ENCODE assay signal across 21 cellular contexts in genomic region chr5:172785429-172786088, GRCh38. TPM values are rescaled to one million over a fixed set of nuclear protein-coding genes. Genes with fewer than 3 reads are reported as not detected.
A peak's percentile ranks its signal among the peaks of the same experiment; 100 is the strongest.
DNase-seq lines count a peak whose midpoint lies in the region; ATAC-seq, FAIRE-seq and TF ChIP-seq lines count a peak whose summit lies in the region.
"Had no signal": no experiment of that assay in that cellular context is flagged by ENCODE, and none has a peak within 500 bp of the region (broad histone marks: within the 10 kb centered on the region; RNA-seq: fewer than 3 reads in every experiment).

No MANE protein-coding gene starts in this region.

- no peak overlapping the region for H3K14ac ChIP-seq in IMR-90 (replicated peaks; ENCODE audit: low read depth, low read length)

- H2BK120ac ChIP-seq in IMR-90 (ENCODE audit: low read depth, low read length) = no peak overlapping the region

- CTCF ChIA-PET in A549 (lab: Yijun Ruan, JAX) = interaction anchor here (0.6 to 2.0 kb wide), 2 partner anchors 8 to 13 kb away, joined by 3 to 10 read pairs; no protein-coding TSS in a partner anchor
- CTCF ChIA-PET in IMR-90 (lab: Yijun Ruan, JAX) = no interaction called here

- H3K27ac ChIP-seq in A549 (peak overlapping the region; percentile 37 to 85; a peak in 5 of 6 replicates), IMR-90 (ENCODE audit: insufficient read depth, low read length) (no peak overlapping the region), psoas muscle (peak overlapping the region; percentile 60), body of pancreas (no peak overlapping the region), spleen (peak overlapping the region in 1 of 8 donors; percentile 98)

- H3K4me3 ChIP-seq in A549 = no peak overlapping the region
- no peak overlapping the region for H3K4me3 ChIP-seq in IMR-90 (ENCODE audit: insufficient read depth, low read depth, low read length)
- no peak overlapping the region for H3K4me3 ChIP-seq in psoas muscle
- H3K4me3 ChIP-seq in body of pancreas = no peak overlapping the region
- H3K4me3 ChIP-seq in spleen = no peak overlapping the region
- H3K4me3 ChIP-seq: GM23338, MG63 had no signal

- no peak overlapping the region for H3K9ac ChIP-seq in IMR-90 (ENCODE audit: low read depth, low read length)

- POLR2A ChIA-PET in A549 (lab: Yijun Ruan, JAX) (no interaction called here), IMR-90 (lab: Charles Lee; ENCODE audit: unreplicated experiment) (no interaction called here)

- H2BK20ac ChIP-seq in IMR-90 (ENCODE audit: low read depth, low read length) = no peak overlapping the region

- TF ChIP-seq CTCF in A549 (IDR thresholded peaks at IDR 0.05) (no peak), IMR-90 (conservative IDR thresholded peaks at IDR 0.05; ENCODE audit: low read depth, low read length) (no peak), psoas muscle (IDR thresholded peaks at IDR 0.05) (no peak), body of pancreas (IDR thresholded peaks at IDR 0.05) (no peak), spleen (IDR thresholded peaks at IDR 0.05 in 8 of 11, conservative IDR thresholded peaks at IDR 0.05 in 3 of 11) (no peak)

- H3K79me1 ChIP-seq in IMR-90 (ENCODE audit: low read depth in 1 of 2, low read length in 2 of 2) = no peaks in the 10 kb centered on the region

- TF ChIP-seq RAD21 in A549 (conservative IDR thresholded peaks at IDR 0.05 in 1 of 2, IDR thresholded peaks at IDR 0.05 in 1 of 2) (no peak), IMR-90 (IDR thresholded peaks at IDR 0.05; ENCODE audit: low read length) (no peak)

- H3K23ac ChIP-seq in IMR-90 (ENCODE audit: low read depth, low read length) = no peak overlapping the region

- H3K27me3 ChIP-seq in IMR-90 (ENCODE audit: control insufficient read depth, insufficient read depth, low read length) = no peaks in the 10 kb centered on the region
- no peaks in the 10 kb centered on the region for H3K27me3 ChIP-seq in psoas muscle (ENCODE audit: insufficient read depth in 3 of 3, low read length in 2 of 3)
- H3K27me3 ChIP-seq in body of pancreas = no peaks in the 10 kb centered on the region
- no peaks in the 10 kb centered on the region for H3K27me3 ChIP-seq in spleen (replicated peaks in 1 of 7)
- H3K27me3 ChIP-seq: MG63 had no signal

- TF ChIP-seq EP300 in A549 (IDR thresholded peaks at IDR 0.05) = no peak

- no peak for TF ChIP-seq POLR2A in A549 (IDR thresholded peaks at IDR 0.05; ENCODE audit: low read length)
- no peak for TF ChIP-seq POLR2A in IMR-90 (IDR thresholded peaks at IDR 0.05; ENCODE audit: low read depth, low read length)
- TF ChIP-seq POLR2A in body of pancreas (IDR thresholded peaks at IDR 0.05) = no peak
- TF ChIP-seq POLR2A in spleen (IDR thresholded peaks at IDR 0.05) = no peak

- H3K4me2 ChIP-seq in A549 (no peak overlapping the region), IMR-90 (ENCODE audit: low read depth, low read length) (no peak overlapping the region)
- H3K4me2 ChIP-seq: GM23338 had no signal

- WGBS in A549 (ENCODE audit: missing lambda C conversion rate) = 94% methylated on average over 7 of the region's 7 CpGs
- WGBS in IMR-90 (ENCODE audit: extremely low coverage in 2 of 2, insufficient read length in 1 of 2), 2 experiments = 100% methylated on average over 1 of the region's 7 CpGs; no CpG with 5 or more reads in 1 of the 2 experiments
- WGBS in psoas muscle, 3 donors = 87 to 91% (median 87%) methylated on average over 7 of the region's 7 CpGs
- 83 to 88% methylated on average over 7 of the region's 7 CpGs for WGBS in body of pancreas, 2 donors
- WGBS in spleen, 5 donors = 86 to 91% (median 88%) methylated on average over 7 of the region's 7 CpGs

- no peak overlapping the region; the same call in 1 of the 2 replicates for H3K4ac ChIP-seq in IMR-90 (ENCODE audit: low read depth, low read length)

- no TSS peak for BruUV-seq in IMR-90 (replicated peaks; lab: Mats Ljungman, UMichigan)

- no peak overlapping the region for H2BK5ac ChIP-seq in IMR-90 (ENCODE audit: low read depth, low read length, poor library complexity, severe bottlenecking)

- H3K4me1 ChIP-seq in A549 (peaks cover 52% of the 10 kb centered on the region), IMR-90 (ENCODE audit: control insufficient read depth, insufficient read depth, low read length) (peaks cover 13% of the 10 kb centered on the region), psoas muscle (peaks cover 33% of the 10 kb centered on the region), body of pancreas (peaks cover 21% of the 10 kb centered on the region), spleen (peaks cover 11 to 46% (median 30%) of the 10 kb centered on the region in 6 donors)

- H3K56ac ChIP-seq in IMR-90 (ENCODE audit: extremely low read depth, insufficient read depth, low read length) = no peak overlapping the region

- no peaks in the 10 kb centered on the region for H3K9me3 ChIP-seq in A549
- no peaks in the 10 kb centered on the region for H3K9me3 ChIP-seq in IMR-90 (ENCODE audit: control insufficient read depth, insufficient read depth, low read length)
- no peaks in the 10 kb centered on the region for H3K9me3 ChIP-seq in psoas muscle
- H3K9me3 ChIP-seq in body of pancreas = no peaks in the 10 kb centered on the region
- H3K9me3 ChIP-seq in spleen = no peaks in the 10 kb centered on the region
- H3K9me3 ChIP-seq: MG63 had no signal

- peak overlapping the region; percentile 32 for H2AFZ ChIP-seq in IMR-90 (replicated peaks; ENCODE audit: low read length, poor library complexity)
- H2AFZ ChIP-seq: GM23338 had no signal

- in situ Hi-C loops in IMR-90 (cut with MboI; ENCODE audit: low sequenced_read_pairs) = no loop called here

- no peak for ATAC-seq in A549
- ATAC-seq in IMR-90 (ENCODE audit: low read depth) = no peak
- peak; percentile 46 for ATAC-seq in left lobe of liver
- no peak for ATAC-seq in psoas muscle
- no peak for ATAC-seq in body of pancreas
- no peak for ATAC-seq in GM21367 (IDR thresholded peaks at IDR 0.05; ENCODE audit: unreplicated experiment)
- ATAC-seq: GM23338 had no signal

- H4K20me1 ChIP-seq in IMR-90 (ENCODE audit: insufficient read depth, low read length) = no peaks in the 10 kb centered on the region

- H4K5ac ChIP-seq in IMR-90 (ENCODE audit: low read depth, low read length) = no peak overlapping the region

- no peak overlapping the region for H2AK9ac ChIP-seq in IMR-90 (replicated peaks; ENCODE audit: low read depth, low read length, poor library complexity)

- no peak for DNase-seq in A549 (ENCODE audit: low read depth in 1 of 2, low spot score in 1 of 2)
- no peak for DNase-seq in IMR-90
- no peak for DNase-seq in left lobe of liver (ENCODE audit: low spot score)
- no peak for DNase-seq in psoas muscle
- no peak for DNase-seq in retina
- DNase-seq in body of pancreas = no peak
- DNase-seq in spleen = no peak
- DNase-seq: DMS53, GDM1, HCEC 1CT, MG63, NCI-H1436, NCI-H1930, NCI-H226, NCI-H524, OCI-M1, Right ventricle myocardium superior had no signal

- intact Hi-C loops in IMR-90 (cut with micrococcal nuclease) (no loop called here), psoas muscle (cut with DNase I) (loop anchor here in 1 of 2 donors (5.0 kb wide), 1 partner anchor 47 kb away; the partner anchor contains the start of gene ERGIC1), body of pancreas (cut with DNase I) (no loop called here), spleen (cut with DNase I; ENCODE audit: low total_unique reads) (no loop called here)

- H2AK5ac ChIP-seq in IMR-90 (ENCODE audit: low read depth, low read length) = 0 out of 2 replicates have a peak overlapping the region, but pooled peaks have one; percentile 33

- no peak overlapping the region for H4K8ac ChIP-seq in IMR-90 (ENCODE audit: low read depth in 2 of 2, low read length in 2 of 2)

- H3K36me3 ChIP-seq in IMR-90 (ENCODE audit: control insufficient read depth, insufficient read depth, low read length) = no peaks in the 10 kb centered on the region
- no peaks in the 10 kb centered on the region for H3K36me3 ChIP-seq in psoas muscle (ENCODE audit: insufficient read depth in 1 of 2, low read depth in 1 of 2)
- H3K36me3 ChIP-seq in body of pancreas (replicated peaks in 1 of 2; ENCODE audit: insufficient read depth in 1 of 2, low read depth in 2 of 2) = no peaks in the 10 kb centered on the region
- H3K36me3 ChIP-seq in spleen = no peaks in the 10 kb centered on the region
- H3K36me3 ChIP-seq: MG63 had no signal

- peaks cover 6% of the 10 kb centered on the region for H3K9me1 ChIP-seq in IMR-90 (ENCODE audit: insufficient read depth, low read length)

- H2BK15ac ChIP-seq in IMR-90 (ENCODE audit: low read depth, low read length) = no peak overlapping the region

- dilution Hi-C loops in IMR-90 (cut with HindIII; ENCODE audit: low sequenced_read_pairs, unreplicated experiment) = no loop called here

- no peak for FAIRE-seq in A549 (lab: Jason Lieb, UNC)
- FAIRE-seq: D721Med, GM18507 had no signal

- H3K18ac ChIP-seq in IMR-90 (ENCODE audit: low read depth, low read length) = no peak overlapping the region

- H4K91ac ChIP-seq in IMR-90 (ENCODE audit: insufficient read depth, low read depth, low read length) = no peak overlapping the region

RNA-seq across cellular contexts. Expression of gene DUSP1, which starts 14.6 kb away (rescaled TPM):
- polyA plus RNA-seq in A549 (2011; rRNA removed) (525 and 594 TPM in 2 replicates), A549 (2017; fragmentation: RNase III; extraction: RNeasy Plus Mini Kit Qiagen cat#74134 plus additional on column Dnase treatment) (191 to 207 TPM (median 203 TPM) in 3 replicates), IMR-90 (2012; rRNA removed) (467 and 674 TPM in 2 replicates), psoas muscle (100 to 1,000 TPM in 2 of 3 donors, 10 to 100 TPM in 1; 81.8 to 258 (median 141) TPM), spleen (100 to 1,000 TPM in 1 of 3 donors, 10 to 100 TPM in 2; 46.0 to 116 (median 68.9) TPM)
- 540 and 757 TPM in 2 replicates for polyA plus RNA-seq in A549 (2012; cell fraction: cytosol; rRNA removed)
- 1,192 and 1,375 TPM in 2 replicates for polyA plus RNA-seq in A549 (2012; cell fraction: nucleus; rRNA removed)
- polyA minus RNA-seq in A549 (2011; rRNA and poly(A)+ RNA removed) = 620 and 630 TPM in 2 replicates
- total RNA-seq in IMR-90 (2012; rRNA removed) (304 and 320 TPM in 2 replicates), left lobe of liver (145 TPM), psoas muscle (100 to 1,000 TPM in 3 of 4 donors, 10 to 100 TPM in 1; 89.0 to 287 (median 164) TPM), body of pancreas (100 to 1,000 TPM; 248 to 808 TPM), spleen (100 to 1,000 TPM; 197 to 818 (median 376) TPM)
- polyA plus RNA-seq in IMR-90 (2012; cell fraction: cytosol; rRNA removed) = 405 and 1,457 TPM in 2 replicates
- polyA plus RNA-seq in IMR-90 (2012; cell fraction: nucleus; rRNA removed; ENCODE audit: low replicate concordance) = 1,904 and 1,990 TPM in 2 replicates

RNA-seq across cellular contexts. Expression of gene ERGIC1, which starts 48.5 kb away (rescaled TPM):
- 176 and 208 TPM in 2 replicates for polyA plus RNA-seq in A549 (2011; rRNA removed)
- 184 and 254 TPM in 2 replicates for polyA plus RNA-seq in A549 (2012; cell fraction: cytosol; rRNA removed)
- 131 and 150 TPM in 2 replicates for polyA plus RNA-seq in A549 (2012; cell fraction: nucleus; rRNA removed)
- 289 to 322 TPM (median 304 TPM) in 3 replicates for polyA plus RNA-seq in A549 (2017; fragmentation: RNase III; extraction: RNeasy Plus Mini Kit Qiagen cat#74134 plus additional on column Dnase treatment)
- polyA minus RNA-seq in A549 (2011; rRNA and poly(A)+ RNA removed) = 418 and 510 TPM in 2 replicates
- total RNA-seq in IMR-90 (2012; rRNA removed) = 124 and 134 TPM in 2 replicates
- polyA plus RNA-seq in IMR-90 (2012; rRNA removed) = 185 and 192 TPM in 2 replicates
- 59.2 and 179 TPM in 2 replicates for polyA plus RNA-seq in IMR-90 (2012; cell fraction: cytosol; rRNA removed)
- 128 and 132 TPM in 2 replicates for polyA plus RNA-seq in IMR-90 (2012; cell fraction: nucleus; rRNA removed; ENCODE audit: low replicate concordance)
- 158 TPM for total RNA-seq in left lobe of liver
- 10 to 100 TPM; 49.9 to 86.5 (median 53.7) TPM for total RNA-seq in psoas muscle
- polyA plus RNA-seq in psoas muscle = 100 to 1,000 TPM in 1 of 3 donors, 10 to 100 TPM in 2; 50.5 to 116 (median 60.1) TPM
- 10 to 100 TPM; 46.5 to 93.1 TPM for total RNA-seq in body of pancreas
- total RNA-seq in spleen = 100 to 1,000 TPM in 6 of 7 donors, 10 to 100 TPM in 1; 96.6 to 166 (median 143) TPM
- polyA plus RNA-seq in spleen = 10 to 100 TPM; 36.9 to 84.6 (median 46.8) TPM

Comparison
In these comparisons a context has a peak if more than half of its experiments do, and no peak if none do; other contexts are left out.
1. H3K27ac ChIP-seq: peak in A549 (2 of 2) and psoas muscle (single experiment); none in IMR-90 (single experiment) and body of pancreas (0 of 4).